ENCODE assay signal across 19 cellular contexts in the genomic region with DNA sequence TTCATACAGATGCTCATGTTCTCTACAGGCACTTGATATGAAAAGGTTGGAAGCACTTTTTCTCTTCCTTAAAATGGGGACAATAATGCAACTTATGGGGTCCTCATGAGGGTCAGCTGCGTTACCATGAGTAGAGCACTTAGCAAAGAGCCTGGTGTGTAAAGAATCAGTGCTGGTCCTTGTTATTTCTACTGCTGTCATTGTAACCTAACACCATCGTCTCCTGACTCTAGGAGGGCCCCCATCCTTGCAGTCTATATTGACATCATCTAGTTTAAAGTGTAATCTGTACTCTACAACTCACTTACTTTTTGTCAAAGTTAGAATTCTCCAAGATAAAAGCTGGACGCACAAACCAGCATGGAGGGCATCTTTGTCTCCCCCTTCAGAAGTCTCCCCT. TPM values are rescaled to one million over a fixed set of nuclear protein-coding genes. Genes with fewer than 3 reads are reported as not detected.
DNase-seq lines count a peak whose midpoint lies in the region; ATAC-seq, FAIRE-seq and TF ChIP-seq lines count a peak whose summit lies in the region.
"Had no signal": no experiment of that assay in that cellular context is flagged by ENCODE, and none has a peak within 500 bp of the region (broad histone marks: within the 10 kb centered on the region; RNA-seq: fewer than 3 reads in every experiment).

No MANE protein-coding gene starts in this region.

- no peaks in the 10 kb centered on the region for H3K27me3 ChIP-seq in HepG2 (ENCODE audit: control insufficient read depth in 1 of 2, insufficient read depth in 2 of 2, low read length in 2 of 2)
- no peaks in the 10 kb centered on the region for H3K27me3 ChIP-seq in right lobe of liver
- H3K27me3 ChIP-seq in neural progenitor cell = no peaks in the 10 kb centered on the region
- H3K27me3 ChIP-seq: SJCRH30 had no signal

- H3K4me2 ChIP-seq in HepG2 (ENCODE audit: low read depth, low read length) (peak overlapping the region; percentile 45), neural progenitor cell (no peak overlapping the region)

- H3K4me3 ChIP-seq in HepG2 (replicated peaks in 1 of 3; ENCODE audit: insufficient read depth in 1 of 3, low read depth in 2 of 3, low read length in 3 of 3) = no peak overlapping the region; a peak in 1 of 6 replicates
- H3K4me3 ChIP-seq in right lobe of liver = no peak overlapping the region
- H3K4me3 ChIP-seq in neural progenitor cell = no peak overlapping the region
- H3K4me3 ChIP-seq: GM12878, HAP-1, SJCRH30 had no signal

- no peak for TF ChIP-seq RAD21 in HepG2 (CRISPR knock-in tag; IDR thresholded peaks at IDR 0.05)

- CTCF ChIA-PET in HepG2 (lab: Yijun Ruan, JAX; ENCODE audit: low intra/inter-chr PET ratio, low total read pairs) = no interaction called here

- intact Hi-C loops in HepG2 (cut with micrococcal nuclease; ENCODE audit: unreplicated experiment) = loop anchor here (2.0 to 5.0 kb wide), 2 partner anchors 21 to 37 kb away; partner anchors contain the start of gene AGT
- intact Hi-C loops in right lobe of liver (cut with DNase I) = no loop called here

- H3K9me3 Mint-ChIP-seq in brain = peaks cover 0 to 8% (median 0%) of the 10 kb centered on the region in 5 experiments
- H3K9me3 Mint-ChIP-seq in neural progenitor cell = no peaks in the 10 kb centered on the region
- H3K9me3 Mint-ChIP-seq: CD8-positive, alpha-beta T cell had no signal

- BruUV-seq in HepG2 (replicated peaks; lab: Mats Ljungman, UMichigan) = no TSS peak

- H3K4me1 ChIP-seq in HepG2 (ENCODE audit: insufficient read depth, low read length) (peaks cover 92% of the 10 kb centered on the region), right lobe of liver (no peaks in the 10 kb centered on the region), neural progenitor cell (peaks cover 18% of the 10 kb centered on the region)

- TF ChIP-seq CTCF in HepG2 (CRISPR knock-in tag; IDR thresholded peaks at IDR 0.05) = no peak
- TF ChIP-seq CTCF in right lobe of liver (IDR thresholded peaks at IDR 0.05) = no peak
- TF ChIP-seq CTCF in brain (conservative IDR thresholded peaks at IDR 0.05) = no peak
- no peak for TF ChIP-seq CTCF in neural progenitor cell (IDR thresholded peaks at IDR 0.05)

- H3K9me3 ChIP-seq in HepG2 (ENCODE audit: low read length) (no peaks in the 10 kb centered on the region), right lobe of liver (no peaks in the 10 kb centered on the region), neural progenitor cell (ENCODE audit: low read depth) (no peaks in the 10 kb centered on the region)
- H3K9me3 ChIP-seq: HAP-1, SJCRH30 had no signal

- WGBS in HepG2 (ENCODE audit: low lambda C conversion rate) = 36% methylated on average over 3 of the region's 3 CpGs
- WGBS in right lobe of liver (ENCODE audit: insufficient coverage, low coverage, low lambda C conversion rate, missing lambda C conversion rate) = 80% methylated on average over 3 of the region's 3 CpGs

- H3K36me3 Mint-ChIP-seq in brain (no peaks in the 10 kb centered on the region), neural progenitor cell (no peaks in the 10 kb centered on the region)
- H3K36me3 Mint-ChIP-seq: CD8-positive, alpha-beta T cell had no signal

- no peak for DNase-seq in HepG2 (ENCODE audit: low spot score)
- DNase-seq in right lobe of liver = no peak
- DNase-seq in neural progenitor cell (ENCODE audit: low spot score) = no peak
- no peak for DNase-seq in RCC 7860 (ENCODE audit: low spot score)
- no peak for DNase-seq in amniotic stem cell (lab: John Stamatoyannopoulos, UW)
- DNase-seq in effector CD8-positive, alpha-beta T cell (lab: John Stamatoyannopoulos, UW) = no peak
- DNase-seq: AML-193; CD8-positive, alpha-beta T cell; IMR-90; NCI-H1436 treated with DMSO at 0.1 percent for 48 hours; NCI-H2081 treated with DMSO at 0.1 percent for 48 hours; NCI-H524; SJCRH30 had no signal

- H2AFZ ChIP-seq in HepG2 (ENCODE audit: low read length) (no peak overlapping the region), neural progenitor cell (replicated peaks) (no peak overlapping the region)

- no peak for FAIRE-seq in HepG2 (lab: Jason Lieb, UNC)
- FAIRE-seq in RCC 7860 (lab: Jason Lieb, UNC) = no peak
- FAIRE-seq: GM12878 had no signal

- TF ChIP-seq POLR2A in HepG2 (IDR thresholded peaks at IDR 0.05; ENCODE audit: insufficient read depth in 1 of 2, low read depth in 2 of 2, low read length in 2 of 2) (no peak), right lobe of liver (IDR thresholded peaks at IDR 0.05) (no peak)

- H4K20me1 ChIP-seq in HepG2 (ENCODE audit: insufficient read depth, low read length) (no peaks in the 10 kb centered on the region), neural progenitor cell (ENCODE audit: low read depth) (no peaks in the 10 kb centered on the region)

- H3K79me2 ChIP-seq in HepG2 (ENCODE audit: insufficient read depth, low read length) (no peaks in the 10 kb centered on the region), neural progenitor cell (ENCODE audit: low read depth) (no peaks in the 10 kb centered on the region)

- H3K36me3 ChIP-seq in HepG2 (replicated peaks in 1 of 2; ENCODE audit: control insufficient read depth in 1 of 2, insufficient read depth in 2 of 2, low read length in 2 of 2) = no peaks in the 10 kb centered on the region
- H3K36me3 ChIP-seq in right lobe of liver = no peaks in the 10 kb centered on the region
- no peaks in the 10 kb centered on the region for H3K36me3 ChIP-seq in neural progenitor cell
- H3K36me3 ChIP-seq: HAP-1, SJCRH30 had no signal

- H3K27ac ChIP-seq in HepG2 (ENCODE audit: extremely low read length, insufficient read depth, low read length) (no peak overlapping the region), right lobe of liver (no peak overlapping the region), neural progenitor cell (no peak overlapping the region)
- H3K27ac ChIP-seq: RWPE1, SJCRH30 had no signal

- H3K27ac Mint-ChIP-seq in brain = peak overlapping the region in 4 of 5 experiments; percentile 33 to 87 (median 66)
- peak overlapping the region; percentile 58 for H3K27ac Mint-ChIP-seq in neural progenitor cell
- H3K27ac Mint-ChIP-seq: CD8-positive, alpha-beta T cell had no signal

- POLR2A ChIA-PET in HepG2 (lab: Yijun Ruan, JAX) = no interaction called here

- in situ Hi-C loops in HepG2 (cut with HindIII; ENCODE audit: extremely low pct_ligation_motif_present, low pct_unique_long_range_greater_than_20kb) = no loop called here

- no peak for TF ChIP-seq EP300 in HepG2 (IDR thresholded peaks at IDR 0.05; ENCODE audit: low read depth in 2 of 2, low read length in 2 of 2)
- no peak for TF ChIP-seq EP300 in HepG2 (CRISPR knock-in tag; IDR thresholded peaks at IDR 0.05; ENCODE audit: borderline replicate concordance)

- peaks cover 9% of the 10 kb centered on the region for H3F3A ChIP-seq in neural progenitor cell (ENCODE audit: low read depth)

- H3K4me1 Mint-ChIP-seq in brain (peaks cover 79% of the 10 kb centered on the region), neural progenitor cell (peaks cover 63% of the 10 kb centered on the region)

- no peak for ATAC-seq in HepG2
- no peak for ATAC-seq in right lobe of liver
- ATAC-seq: CD8-positive, alpha-beta T cell had no signal

- no peak overlapping the region for H3K9ac ChIP-seq in HepG2 (ENCODE audit: insufficient read depth, low read depth, low read length)
- H3K9ac ChIP-seq in neural progenitor cell = no peak overlapping the region

- H3K27me3 Mint-ChIP-seq in brain = no peaks in the 10 kb centered on the region
- H3K27me3 Mint-ChIP-seq in neural progenitor cell (ENCODE audit: insufficient read depth, low read depth) = peaks cover 4% of the 10 kb centered on the region

- H3K4me3 Mint-ChIP-seq in brain (no peak overlapping the region), neural progenitor cell (no peak overlapping the region)
- H3K4me3 Mint-ChIP-seq: CD8-positive, alpha-beta T cell had no signal

RNA-seq across cellular contexts. Expression of gene CAPN9, which starts 2.4 kb away (rescaled TPM):
- total RNA-seq in HepG2 (2016; rRNA removed; fragmentation: Illumina TruSeq; extraction: Trizol) (0.17 and 0.31 TPM in 2 replicates), right lobe of liver (not detected), neural progenitor cell (ENCODE audit: low replicate concordance) (0.15 and 0.19 TPM in 2 replicates)
- total RNA-seq in HepG2 (2016; cell fraction: cytosol; rRNA removed; fragmentation: Illumina TruSeq; extraction: Trizol; ENCODE audit: low read depth) = not detected in 2 replicates
- 0.09 and 0.16 TPM in 2 replicates for total RNA-seq in HepG2 (2016; cell fraction: insoluble cytoplasmic fraction; rRNA removed; fragmentation: Illumina TruSeq; extraction: Trizol)
- total RNA-seq in HepG2 (2016; cell fraction: membrane; rRNA removed; fragmentation: Illumina TruSeq; extraction: Trizol) = not detected in 2 replicates
- total RNA-seq in HepG2 (2016; cell fraction: nucleus; rRNA removed; fragmentation: Illumina TruSeq; extraction: Trizol) = not detected in 2 replicates
- polyA plus RNA-seq in HepG2 (2011; rRNA removed) (0.04 and 0.10 TPM in 2 replicates), brain (ENCODE audit: insufficient read depth, low read depth, low replicate concordance) (2.0 TPM)
- polyA plus RNA-seq in HepG2 (2011; cell fraction: cytosol; rRNA removed) = 0.06 and 0.11 TPM in 2 replicates
- 0.19 TPM in 1 of 2 replicates, not detected in the other for polyA plus RNA-seq in HepG2 (2011; cell fraction: nucleus; rRNA removed)
- 0.09 TPM in 1 of 2 replicates, not detected in the other for polyA plus RNA-seq in HepG2 (2012)
- polyA plus RNA-seq in HepG2 (2016; cell fraction: cytosol; fragmentation: Illumina TruSeq; extraction: Trizol; ENCODE audit: low read depth) = 0.26 TPM in 1 of 2 replicates, not detected in the other
- not detected in 2 replicates for polyA plus RNA-seq in HepG2 (2016; cell fraction: insoluble cytoplasmic fraction; fragmentation: Illumina TruSeq; extraction: Trizol; ENCODE audit: low read depth)
- 0.06 TPM in 1 of 2 replicates, not detected in the other for polyA plus RNA-seq in HepG2 (2016; cell fraction: membrane; fragmentation: Illumina TruSeq; extraction: Trizol; ENCODE audit: low read depth)
- polyA plus RNA-seq in HepG2 (2016; cell fraction: nucleus; fragmentation: Illumina TruSeq; extraction: Trizol; ENCODE audit: insufficient read depth, low read depth) = 0.21 TPM in 1 of 2 replicates, not detected in the other
- polyA minus RNA-seq in HepG2 (2011; rRNA and poly(A)+ RNA removed; ENCODE audit: low replicate concordance) = 0.12 TPM in 1 of 2 replicates, not detected in the other
- not detected in 2 replicates for polyA minus RNA-seq in HepG2 (2011; cell fraction: cytosol; rRNA and poly(A)+ RNA removed)
- not detected in 2 replicates for polyA minus RNA-seq in HepG2 (2011; cell fraction: nucleus; rRNA and poly(A)+ RNA removed)
- total RNA-seq: CD8-positive, alpha-beta T cell; GM12878; IMR-90; LHCN-M2; SJCRH30 had no signal
- polyA plus RNA-seq: GM12878, IMR-90 had no signal

RNA-seq across cellular contexts. Expression of gene AGT, which starts 35.7 kb away (rescaled TPM):
- total RNA-seq in HepG2 (2016; rRNA removed; fragmentation: Illumina TruSeq; extraction: Trizol) = 378 and 892 TPM in 2 replicates
- total RNA-seq in HepG2 (2016; cell fraction: cytosol; rRNA removed; fragmentation: Illumina TruSeq; extraction: Trizol; ENCODE audit: low read depth) = 75.9 and 76.7 TPM in 2 replicates
- 368 and 897 TPM in 2 replicates for total RNA-seq in HepG2 (2016; cell fraction: insoluble cytoplasmic fraction; rRNA removed; fragmentation: Illumina TruSeq; extraction: Trizol)
- 150 and 163 TPM in 2 replicates for total RNA-seq in HepG2 (2016; cell fraction: membrane; rRNA removed; fragmentation: Illumina TruSeq; extraction: Trizol)
- total RNA-seq in HepG2 (2016; cell fraction: nucleus; rRNA removed; fragmentation: Illumina TruSeq; extraction: Trizol) = 728 and 881 TPM in 2 replicates
- 2,071 and 2,729 TPM in 2 replicates for polyA plus RNA-seq in HepG2 (2011; rRNA removed)
- 1,947 and 1,991 TPM in 2 replicates for polyA plus RNA-seq in HepG2 (2011; cell fraction: cytosol; rRNA removed)
- 1,234 and 1,580 TPM in 2 replicates for polyA plus RNA-seq in HepG2 (2011; cell fraction: nucleus; rRNA removed)
- 1,477 and 1,796 TPM in 2 replicates for polyA plus RNA-seq in HepG2 (2012)
- polyA plus RNA-seq in HepG2 (2016; cell fraction: cytosol; fragmentation: Illumina TruSeq; extraction: Trizol; ENCODE audit: low read depth) = 105 and 108 TPM in 2 replicates
- polyA plus RNA-seq in HepG2 (2016; cell fraction: insoluble cytoplasmic fraction; fragmentation: Illumina TruSeq; extraction: Trizol; ENCODE audit: low read depth) = 413 and 471 TPM in 2 replicates
- 154 and 159 TPM in 2 replicates for polyA plus RNA-seq in HepG2 (2016; cell fraction: membrane; fragmentation: Illumina TruSeq; extraction: Trizol; ENCODE audit: low read depth)
- 1,282 and 1,316 TPM in 2 replicates for polyA plus RNA-seq in HepG2 (2016; cell fraction: nucleus; fragmentation: Illumina TruSeq; extraction: Trizol; ENCODE audit: insufficient read depth, low read depth)
- polyA minus RNA-seq in HepG2 (2011; rRNA and poly(A)+ RNA removed; ENCODE audit: low replicate concordance) = 0.94 and 2,464 TPM in 2 replicates
- polyA minus RNA-seq in HepG2 (2011; cell fraction: cytosol; rRNA and poly(A)+ RNA removed) = 761 and 986 TPM in 2 replicates
- 279 and 432 TPM in 2 replicates for polyA minus RNA-seq in HepG2 (2011; cell fraction: nucleus; rRNA and poly(A)+ RNA removed)
- 1,000 to 10,000 TPM; 1,076 to 2,346 (median 1,911) TPM for total RNA-seq in right lobe of liver
- polyA plus RNA-seq in brain (ENCODE audit: insufficient read depth, low read depth, low replicate concordance) = 162 TPM
- total RNA-seq in neural progenitor cell (ENCODE audit: low replicate concordance) = 0.15 and 0.80 TPM in 2 replicates
- total RNA-seq: CD8-positive, alpha-beta T cell; G401 had no signal
- polyA plus RNA-seq: GM12878 had no signal

Comparison
In these comparisons a context has a peak if more than half of its experiments do, and no peak if none do; other contexts are left out.
1. RNA of gene AGT, which starts 35.7 kb away (total RNA-seq): 1,076 to 2,346 TPM in right lobe of liver and 75.9 to 897 TPM in HepG2; 0.15 to 0.80 TPM in neural progenitor cell; every median in the first group is over 10 times any median in the second.